ENCODE assay signal across 1 cellular context in genomic region chr3:42605550-42606173, GRCh38.
TF ChIP-seq lines count a peak whose summit lies in the region.

No MANE protein-coding gene starts in this region.

TF ChIP-seq in K562, 482 proteins besides CTCF, POLR2A, EP300 and RAD21 (continued from another document and continues in another):
- TF ChIP-seq JUN (IDR thresholded peaks at IDR 0.05; ENCODE audit: borderline replicate concordance, low read depth, low read length) (peak; percentile 78; the same call in 1 of the 2 replicates), JUN (CRISPR knock-in tag; IDR thresholded peaks at IDR 0.05; ENCODE audit: borderline replicate concordance) (no peak), ARID1B (IDR thresholded peaks at IDR 0.05) (peak; percentile 92), RBFOX2 (IDR thresholded peaks at IDR 0.05; ENCODE audit: low read depth, low read length) (peak; percentile 14; the same call in 1 of the 2 replicates), PCBP1 (IDR thresholded peaks at IDR 0.05; ENCODE audit: low read depth, low read length, poor library complexity, severe bottlenecking) (no peak), ZNF75A (CRISPR knock-in tag; IDR thresholded peaks at IDR 0.05) (no peak), ZBTB33 (CRISPR knock-in tag; IDR thresholded peaks at IDR 0.05) (0 out of 2 replicates have a peak, but pooled peaks have one; percentile 18), HIVEP1 (CRISPR knock-in tag; IDR thresholded peaks at IDR 0.05) (no peak), SMARCC2 (IDR thresholded peaks at IDR 0.05; ENCODE audit: low read depth) (peak; percentile 93), CHD2 (IDR thresholded peaks at IDR 0.05; ENCODE audit: low read depth, low read length) (no peak), CREB1 (IDR thresholded peaks at IDR 0.05) (0 out of 2 replicates have a peak, but pooled peaks have one; percentile 18), CREB1 (CRISPR knock-in tag; IDR thresholded peaks at IDR 0.05) (no peak), HMG20B (CRISPR knock-in tag; IDR thresholded peaks at IDR 0.05) (no peak), KLF16 (IDR thresholded peaks at IDR 0.05) (peak; percentile 46; the same call in 1 of the 2 replicates), TFAM (CRISPR knock-in tag; conservative IDR thresholded peaks at IDR 0.05) (no peak), MCM2 (IDR thresholded peaks at IDR 0.05; ENCODE audit: low read depth) (no peak), LARP7 (IDR thresholded peaks at IDR 0.05) (0 out of 2 replicates have a peak, but pooled peaks have one; percentile 52), ZNF639 (CRISPR knock-in tag; conservative IDR thresholded peaks at IDR 0.05 in 1 of 2, IDR thresholded peaks at IDR 0.05 in 1 of 2) (no peak), TCF3 (CRISPR knock-in tag; IDR thresholded peaks at IDR 0.05) (peak; percentile 71), KDM5B (IDR thresholded peaks at IDR 0.05; ENCODE audit: insufficient replicate concordance, low read depth, low read length) (no peak), FOXK2 (conservative IDR thresholded peaks at IDR 0.05 in 1 of 2, IDR thresholded peaks at IDR 0.05 in 1 of 2; ENCODE audit: low read depth in 2 of 2) (no peak), SAP30 (IDR thresholded peaks at IDR 0.05; ENCODE audit: borderline replicate concordance, insufficient read depth, low read depth, low read length, poor library complexity, severe bottlenecking) (no peak), SRSF7 (optimal IDR thresholded peaks at IDR 0.05; ENCODE audit: low read depth, low read length) (no peak), SOX6 (IDR thresholded peaks at IDR 0.05) (peak; percentile 92), RBBP5 (IDR thresholded peaks at IDR 0.05; ENCODE audit: borderline replicate concordance, insufficient read depth, low read length, poor library complexity, severe bottlenecking) (no peak), CGGBP1 (CRISPR knock-in tag; IDR thresholded peaks at IDR 0.05) (no peak), COPS2 (conservative IDR thresholded peaks at IDR 0.05) (no peak), TEAD1 (CRISPR knock-in tag; IDR thresholded peaks at IDR 0.05) (no peak), EHMT2 (IDR thresholded peaks at IDR 0.05) (peak; percentile 69), ZNF512 (tag; IDR thresholded peaks at IDR 0.05) (no peak), MTA1 (IDR thresholded peaks at IDR 0.05; ENCODE audit: borderline replicate concordance) (0 out of 2 replicates have a peak, but pooled peaks have one; percentile 17), CHD7 (IDR thresholded peaks at IDR 0.05; ENCODE audit: low read depth, low read length) (no peak), BHLHE40 (IDR thresholded peaks at IDR 0.05; ENCODE audit: low read length) (no peak), TRIM25 (IDR thresholded peaks at IDR 0.05; ENCODE audit: borderline replicate concordance) (no peak), NCOR1 (IDR thresholded peaks at IDR 0.05) (peak; percentile 59), BACH1 (tag; IDR thresholded peaks at IDR 0.05) (no peak), ESRRA (IDR thresholded peaks at IDR 0.05; ENCODE audit: borderline replicate concordance, low read depth) (peak; percentile 92), THAP7 (CRISPR knock-in tag; IDR thresholded peaks at IDR 0.05) (no peak), CBFA2T3 (IDR thresholded peaks at IDR 0.05) (peak; percentile 85), ARHGAP35 (IDR thresholded peaks at IDR 0.05; ENCODE audit: partially characterized antibody) (no peak), ZNF76 (CRISPR knock-in tag; IDR thresholded peaks at IDR 0.05; ENCODE audit: borderline replicate concordance) (no peak), ARID3A (IDR thresholded peaks at IDR 0.05; ENCODE audit: borderline replicate concordance, low read depth, low read length) (peak; percentile 90), ZNF12 (CRISPR knock-in tag; IDR thresholded peaks at IDR 0.05) (no peak)
